ENCODE assay signal across 8 cellular contexts in the genomic region with DNA sequence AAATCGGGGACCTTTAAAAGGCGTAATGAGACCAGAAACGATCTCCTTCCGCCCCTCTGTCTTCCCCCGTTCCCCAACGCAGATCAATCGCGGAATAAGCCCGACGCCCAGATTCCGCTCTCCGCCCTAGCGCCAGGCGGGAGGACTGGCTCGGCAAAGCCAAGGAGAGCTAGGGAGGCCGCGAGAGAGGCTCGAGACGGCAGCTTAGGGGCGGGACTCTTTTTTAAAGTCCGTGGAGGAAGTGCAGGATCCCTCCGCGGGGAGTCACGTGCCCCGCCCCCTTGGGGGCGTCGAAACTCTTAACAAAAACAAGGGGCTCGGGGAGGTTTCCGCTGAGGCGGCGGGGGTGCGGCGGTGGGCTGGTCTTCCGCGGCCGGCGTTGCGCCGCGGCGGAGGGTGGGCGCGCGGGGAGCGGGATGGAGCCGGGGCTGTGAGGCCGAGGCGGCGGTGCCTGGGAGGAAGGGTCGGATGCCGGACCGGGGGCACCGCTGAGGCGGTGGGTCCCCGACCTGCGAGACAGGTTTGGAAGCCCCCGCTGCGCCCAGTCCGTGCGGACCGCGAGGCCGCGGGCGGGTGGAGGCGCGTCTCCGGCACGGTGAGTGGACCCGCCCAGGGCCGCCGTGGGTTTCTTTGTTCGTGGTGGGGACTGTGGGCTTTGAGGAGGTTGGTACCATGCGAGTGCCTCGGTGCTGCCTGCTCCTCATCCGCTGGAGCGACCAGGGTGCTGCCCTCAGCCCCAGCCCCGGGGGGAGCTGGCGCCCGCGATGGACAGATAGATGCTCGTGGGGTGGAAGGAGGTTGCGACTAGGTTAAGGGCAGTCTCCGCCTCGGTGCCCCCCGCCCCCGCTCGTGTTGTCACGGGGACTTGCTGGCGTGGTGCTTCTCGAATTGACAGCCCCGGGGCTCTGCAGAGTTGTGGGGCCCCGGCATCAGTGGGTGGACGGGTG. TPM values are rescaled to one million over a fixed set of nuclear protein-coding genes. Genes with fewer than 3 reads are reported as not detected.
A peak's percentile ranks its signal among the peaks of the same experiment; 100 is the strongest.
DNase-seq lines count a peak whose midpoint lies in the region; ATAC-seq, FAIRE-seq and TF ChIP-seq lines count a peak whose summit lies in the region.

A gene with protein sequence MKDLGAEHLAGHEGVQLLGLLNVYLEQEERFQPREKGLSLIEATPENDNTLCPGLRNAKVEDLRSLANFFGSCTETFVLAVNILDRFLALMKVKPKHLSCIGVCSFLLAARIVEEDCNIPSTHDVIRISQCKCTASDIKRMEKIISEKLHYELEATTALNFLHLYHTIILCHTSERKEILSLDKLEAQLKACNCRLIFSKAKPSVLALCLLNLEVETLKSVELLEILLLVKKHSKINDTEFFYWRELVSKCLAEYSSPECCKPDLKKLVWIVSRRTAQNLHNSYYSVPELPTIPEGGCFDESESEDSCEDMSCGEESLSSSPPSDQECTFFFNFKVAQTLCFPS (plus strand): TSS at position 296 of the 947 bp plus-strand sequence. CDS start 1,326 bp downstream, outside the sequence.

- peaks cover 21% of the 10 kb centered on the region for H3K79me2 ChIP-seq in astrocyte (ENCODE audit: insufficient read depth, low read length)

- H3K27me3 ChIP-seq in astrocyte (ENCODE audit: insufficient read depth, low read length) (no peaks in the 10 kb centered on the region), gastrocnemius medialis (no peaks in the 10 kb centered on the region)

- peak within 1 kb of the TSS; percentile 97 for H3K4me3 ChIP-seq in GM12864 (ENCODE audit: low read depth, low read length)
- H3K4me3 ChIP-seq in astrocyte (ENCODE audit: insufficient read depth, low read depth, low read length) = peak within 1 kb of the TSS; percentile 84
- H3K4me3 ChIP-seq in gastrocnemius medialis = peak within 1 kb of the TSS; percentile 73 to 92 (median 82)

- H3K36me3 Mint-ChIP-seq in astrocyte (ENCODE audit: low read depth, unreplicated experiment) = peaks cover 5% of the 10 kb centered on the region

- intact Hi-C loops in gastrocnemius medialis (cut with DNase I; ENCODE audit: low total_unique reads) = loop anchor here (1.0 to 5.0 kb wide), 5 partner anchors 60 to 1644 kb away; a partner anchor contains a TSS

- H3K36me3 ChIP-seq in astrocyte (ENCODE audit: insufficient read depth, low read length) (peaks cover 16% of the 10 kb centered on the region), gastrocnemius medialis (no peaks in the 10 kb centered on the region)

- H3K4me1 ChIP-seq in astrocyte (ENCODE audit: insufficient read depth, low read length) = peaks cover 6% of the 10 kb centered on the region
- H3K4me1 ChIP-seq in gastrocnemius medialis = peaks cover 0 to 19% of the 10 kb centered on the region in 2 donors

- DNase-seq in GM12864 (ENCODE audit: low read depth) = peak; percentile 88
- peak; percentile 90 for DNase-seq in NCI-H1417 treated with DMSO at 0.1 percent for 48 hours (lab: John Stamatoyannopoulos, UW)
- peak; percentile 80 for DNase-seq in T-helper 22 cell (ENCODE audit: low read depth)
- DNase-seq in astrocyte (ENCODE audit: low read depth) = peak; percentile 95
- peak; percentile 48 to 98 (median 85) for DNase-seq in hypothalamus (lab: John Stamatoyannopoulos, UW)
- DNase-seq in gastrocnemius medialis = peak; percentile 66 to 76
- DNase-seq in 8988T = no peak

- TF ChIP-seq CTCF in GM12864 (IDR thresholded peaks at IDR 0.05; ENCODE audit: low read depth, low read length, missing control alignments) (no peak), astrocyte (IDR thresholded peaks at IDR 0.05; ENCODE audit: insufficient read depth, low read depth, low read length) (no peak), gastrocnemius medialis (IDR thresholded peaks at IDR 0.05 in 4 of 5, conservative IDR thresholded peaks at IDR 0.05 in 1 of 5) (peak in 1 of 5 experiments; percentile 19)

- TF ChIP-seq POLR2A in gastrocnemius medialis (IDR thresholded peaks at IDR 0.05) = peak; percentile 32 to 70

- H3K4me2 ChIP-seq in astrocyte (ENCODE audit: low read length) = peak within 1 kb of the TSS; percentile 95

- no peak for FAIRE-seq in astrocyte (lab: Jason Lieb, UNC)

- peak within 1 kb of the TSS; percentile 98 for H3K27ac ChIP-seq in astrocyte (ENCODE audit: low read depth, low read length)
- H3K27ac ChIP-seq in gastrocnemius medialis = peak within 1 kb of the TSS; percentile 76 to 87 (median 83)

- H3K9ac ChIP-seq in astrocyte (ENCODE audit: low read length) = peak within 1 kb of the TSS; percentile 93

- in situ Hi-C loops in gastrocnemius medialis (cut with MboI; ENCODE audit: low sequenced_read_pairs in 4 of 4) = loop anchor here in 1 of 4 donors (10.0 kb wide), 1 partner anchor 62 kb away; no protein-coding TSS in a partner anchor

- peak within 1 kb of the TSS; percentile 92 for H2AFZ ChIP-seq in astrocyte (ENCODE audit: low read depth, low read length)

- H3K4me1 Mint-ChIP-seq in astrocyte (ENCODE audit: low read depth, unreplicated experiment) = peaks cover 18% of the 10 kb centered on the region

- H3K4me3 Mint-ChIP-seq in astrocyte (ENCODE audit: unreplicated experiment) = peak within 1 kb of the TSS; percentile 99

- H3K9me3 Mint-ChIP-seq in astrocyte (ENCODE audit: unreplicated experiment) = no peaks in the 10 kb centered on the region

- H3K27me3 Mint-ChIP-seq in astrocyte (ENCODE audit: low read depth, unreplicated experiment) = no peaks in the 10 kb centered on the region

- peak; percentile 21 for ATAC-seq in HG02623 (IDR thresholded peaks at IDR 0.05; ENCODE audit: unreplicated experiment)
- ATAC-seq in gastrocnemius medialis = peak; percentile 32 to 44

- peaks cover 12% of the 10 kb centered on the region for H4K20me1 ChIP-seq in astrocyte (ENCODE audit: insufficient read depth, low read length)

- H3K27ac Mint-ChIP-seq in astrocyte (ENCODE audit: unreplicated experiment) = peak within 1 kb of the TSS; percentile 100

- H3K9me3 ChIP-seq in astrocyte (ENCODE audit: insufficient read depth, low read depth, low read length) = no peaks in the 10 kb centered on the region
- no peaks in the 10 kb centered on the region for H3K9me3 ChIP-seq in gastrocnemius medialis

RNA-seq across cellular contexts. Expression of the gene that starts here (rescaled TPM):
- total RNA-seq in astrocyte (53.3 and 54.7 TPM in 2 replicates), gastrocnemius medialis (10 to 100 TPM in 2 of 4 donors, 1 to 10 TPM in 2; 7.7 to 12.6 (median 9.7) TPM)
